10 cellular contexts compared by ENCODE assay signal in genomic region chr1:193368302-193368701, GRCh38.
DNase-seq lines count a peak whose midpoint lies in the region; ATAC-seq and TF ChIP-seq lines count a peak whose summit lies in the region.
"Had no signal": no experiment of that assay in that cellular context is flagged by ENCODE, and none has a peak within 500 bp of the region (broad histone marks: within the 10 kb centered on the region; RNA-seq: fewer than 3 reads in every experiment).

No MANE protein-coding gene starts in this region.

- no peaks in the 10 kb centered on the region for H3K27me3 ChIP-seq in thyroid gland

- peak overlapping the region; percentile 95 to 96 for H3K27ac Mint-ChIP-seq in T-cell
- H3K27ac Mint-ChIP-seq in natural killer cell treated with Interleukin-12 subunit alpha and Interleukin-12 subunit beta and Interleukin-15 and Interleukin-18, amount 100 ng/mL, for 72 hours = no peak overlapping the region

- DNase-seq in SIG-M5 treated with dmso at 0.1 percent for 504 hours (lab: John Stamatoyannopoulos, UW; ENCODE audit: unreplicated experiment) (peak; percentile 36), SIG-M5 (lab: John Stamatoyannopoulos, UW) (no peak), T-cell (no peak), H4 (ENCODE audit: low spot score) (no peak), thyroid gland (no peak), HT-29 (ENCODE audit: low spot score) (no peak)
- no peak for DNase-seq in natural killer cell treated with Interleukin-12 subunit alpha and Interleukin-12 subunit beta and Interleukin-15 and Interleukin-18, amount 100 ng/mL, for 72 hours (ENCODE audit: low spot score)
- DNase-seq: H7, PC-3 had no signal

- no peaks in the 10 kb centered on the region for H3K36me3 Mint-ChIP-seq in T-cell
- H3K36me3 Mint-ChIP-seq in natural killer cell treated with Interleukin-12 subunit alpha and Interleukin-12 subunit beta and Interleukin-15 and Interleukin-18, amount 100 ng/mL, for 72 hours = no peaks in the 10 kb centered on the region

- CTCF ChIA-PET in T-cell (lab: Charles Lee) = interaction anchor here in 1 of 2 donors (0.5 to 1.0 kb wide), 2 partner anchors 46 to 271 kb away, joined by 3 read pairs; no protein-coding TSS in a partner anchor

- peaks cover 17 to 20% (median 18%) of the 10 kb centered on the region in 3 donors for H3K4me1 Mint-ChIP-seq in T-cell
- peaks cover 7 to 12% of the 10 kb centered on the region in 2 donors for H3K4me1 Mint-ChIP-seq in natural killer cell treated with Interleukin-12 subunit alpha and Interleukin-12 subunit beta and Interleukin-15 and Interleukin-18, amount 100 ng/mL, for 72 hours (ENCODE audit: low read depth in 2 of 2)

- no peak for TF ChIP-seq CTCF in thyroid gland (IDR thresholded peaks at IDR 0.05)

- WGBS in thyroid gland, 2 donors = 43 to 66% methylated on average over 5 of the region's 5 CpGs

- no peaks in the 10 kb centered on the region for H3K36me3 ChIP-seq in thyroid gland

- no peaks in the 10 kb centered on the region for H3K27me3 Mint-ChIP-seq in T-cell
- H3K27me3 Mint-ChIP-seq in natural killer cell treated with Interleukin-12 subunit alpha and Interleukin-12 subunit beta and Interleukin-15 and Interleukin-18, amount 100 ng/mL, for 72 hours = peaks cover 0 to 4% of the 10 kb centered on the region in 2 donors

- ATAC-seq in HG02642 (IDR thresholded peaks at IDR 0.05; ENCODE audit: poor library complexity, unreplicated experiment) = peak; percentile 82
- ATAC-seq in T-cell (replicated peaks in 1 of 4) = peak in 3 of 4 experiments; percentile 51 to 71 (median 56)
- no peak for ATAC-seq in natural killer cell treated with Interleukin-12 subunit alpha and Interleukin-12 subunit beta and Interleukin-15 and Interleukin-18, amount 100 ng/mL, for 72 hours

- POLR2A ChIA-PET in T-cell (lab: Charles Lee) = interaction anchor here in 1 of 2 donors (0.8 kb wide), 1 partner anchor 90 kb away, joined by 3 read pairs; no protein-coding TSS in a partner anchor

- H3K4me3 Mint-ChIP-seq in T-cell = peak overlapping the region; percentile 63 to 77 (median 66)
- peak overlapping the region; percentile 37 for H3K4me3 Mint-ChIP-seq in natural killer cell treated with Interleukin-12 subunit alpha and Interleukin-12 subunit beta and Interleukin-15 and Interleukin-18, amount 100 ng/mL, for 72 hours

- H3K4me3 ChIP-seq in thyroid gland (replicated peaks in 1 of 3) = no peak overlapping the region

- intact Hi-C loops in thyroid gland (cut with DNase I) = no loop called here

- H3K9me3 Mint-ChIP-seq in T-cell = no peaks in the 10 kb centered on the region
- no peaks in the 10 kb centered on the region for H3K9me3 Mint-ChIP-seq in natural killer cell treated with Interleukin-12 subunit alpha and Interleukin-12 subunit beta and Interleukin-15 and Interleukin-18, amount 100 ng/mL, for 72 hours

- H3K4me1 ChIP-seq in thyroid gland = no peaks in the 10 kb centered on the region

- H3K9me3 ChIP-seq in thyroid gland = no peaks in the 10 kb centered on the region

- TF ChIP-seq POLR2A in thyroid gland (IDR thresholded peaks at IDR 0.05) = no peak

- no peak overlapping the region for H3K27ac ChIP-seq in thyroid gland

Comparison
In these comparisons a context has a peak if more than half of its experiments do, and no peak if none do; other contexts are left out.
1. ATAC-seq: peak in HG02642 (single experiment) and T-cell (3 of 4); none in natural killer cell treated with Interleukin-12 subunit alpha and Interleukin-12 subunit beta and Interleukin-15 and Interleukin-18, amount 100 ng/mL, for 72 hours (0 of 2).
2. H3K27ac Mint-ChIP-seq: peak in T-cell (2 of 2); none in natural killer cell treated with Interleukin-12 subunit alpha and Interleukin-12 subunit beta and Interleukin-15 and Interleukin-18, amount 100 ng/mL, for 72 hours (0 of 2).